Comparison of ENCODE assay signal across 8 cellular contexts in genomic region chr18:9102391-9103216, GRCh38. TPM values are rescaled to one million over a fixed set of nuclear protein-coding genes. Genes with fewer than 3 reads are reported as not detected.
DNase-seq lines count a peak whose midpoint lies in the region; ATAC-seq and TF ChIP-seq lines count a peak whose summit lies in the region.

Gene NDUFV2 (plus strand): TSS chr18:9102699. CDS start chr18:9102744, 45 bp downstream.

- peak within 1 kb of the TSS; percentile 53 to 70 (median 62) for H3K4me3 ChIP-seq in upper lobe of left lung

- ATAC-seq in GM18499 (IDR thresholded peaks at IDR 0.05; ENCODE audit: insufficient read depth, unreplicated experiment): peak; percentile 71
- ATAC-seq in HG02938 (IDR thresholded peaks at IDR 0.05; ENCODE audit: unreplicated experiment): peak; percentile 87
- ATAC-seq in left cardiac atrium: peak; percentile 98 to 99
- peak; percentile 100 for ATAC-seq in upper lobe of left lung (ENCODE audit: low FRiP score in 2 of 2)

- no peaks in the 10 kb centered on the region for H3K9me3 Mint-ChIP-seq in T-helper 1 cell treated with Interleukin-12 subunit alpha and Interleukin-12 subunit beta and Interleukin-4 antibody, amounts not matched to agents 30 μg/mL and 1 μg/mL, for 36 hours

- peak within 1 kb of the TSS; percentile 93 for H3K4me3 Mint-ChIP-seq in T-helper 1 cell treated with Interleukin-12 subunit alpha and Interleukin-12 subunit beta and Interleukin-4 antibody, amounts not matched to agents 30 μg/mL and 1 μg/mL, for 36 hours

- H3K4me1 Mint-ChIP-seq in T-helper 1 cell treated with Interleukin-12 subunit alpha and Interleukin-12 subunit beta and Interleukin-4 antibody, amounts not matched to agents 30 μg/mL and 1 μg/mL, for 36 hours (ENCODE audit: low read depth): peaks cover 62% of the 10 kb centered on the region

- DNase-seq in NCI-H1694 treated with DMSO at 0.1 percent for 48 hours (lab: John Stamatoyannopoulos, UW) (peak; percentile 82), amniotic stem cell (lab: John Stamatoyannopoulos, UW) (peak; percentile 92), left cardiac atrium (peak; percentile 98), posterior vena cava (ENCODE audit: low spot score) (peak; percentile 99), upper lobe of left lung (peak; percentile 98 to 99)

- 0 to 4% methylated on average over 9 to 30 of the region's 66 CpGs for WGBS in upper lobe of left lung, 2 donors

- no peaks in the 10 kb centered on the region for H3K9me3 ChIP-seq in upper lobe of left lung

- peaks cover 0 to 3% (median 0%) of the 10 kb centered on the region in 4 donors for H3K36me3 ChIP-seq in upper lobe of left lung

- TF ChIP-seq EP300 in upper lobe of left lung (IDR thresholded peaks at IDR 0.05): peak in 1 of 4 donors; percentile 64

- peak within 1 kb of the TSS; percentile 94 for H3K27ac Mint-ChIP-seq in T-helper 1 cell treated with Interleukin-12 subunit alpha and Interleukin-12 subunit beta and Interleukin-4 antibody, amounts not matched to agents 30 μg/mL and 1 μg/mL, for 36 hours

- TF ChIP-seq POLR2A in upper lobe of left lung (IDR thresholded peaks at IDR 0.05): peak in 3 of 4 donors; percentile 90 to 97 (median 92)

- peak in 2 of 6 experiments; percentile 5 to 14 for TF ChIP-seq CTCF in upper lobe of left lung (IDR thresholded peaks at IDR 0.05)

- peaks cover 40 to 46% (median 42%) of the 10 kb centered on the region in 4 donors for H3K4me1 ChIP-seq in upper lobe of left lung

- intact Hi-C loops in left cardiac atrium (cut with DNase I): loop anchor here (5.0 kb wide), 1 partner anchor 35 kb away; the partner anchor contains the start of gene ANKRD12 (in 2 of the 2)
- intact Hi-C loops in posterior vena cava (cut with DNase I): loop anchor here (2.0 to 5.0 kb wide), 2 partner anchors 34 to 35 kb away; partner anchors contain the start of gene ANKRD12 (in 2 of the 2)

- peak within 1 kb of the TSS; percentile 94 to 98 (median 96) for H3K27ac ChIP-seq in upper lobe of left lung

- no peaks in the 10 kb centered on the region for H3K27me3 Mint-ChIP-seq in T-helper 1 cell treated with Interleukin-12 subunit alpha and Interleukin-12 subunit beta and Interleukin-4 antibody, amounts not matched to agents 30 μg/mL and 1 μg/mL, for 36 hours (ENCODE audit: low read depth)

- H3K27me3 ChIP-seq in upper lobe of left lung: no peaks in the 10 kb centered on the region

- H3K36me3 Mint-ChIP-seq in T-helper 1 cell treated with Interleukin-12 subunit alpha and Interleukin-12 subunit beta and Interleukin-4 antibody, amounts not matched to agents 30 μg/mL and 1 μg/mL, for 36 hours (ENCODE audit: low read depth): peaks cover 43% of the 10 kb centered on the region

RNA-seq across cellular contexts. Expression of gene NDUFV2, which starts in this region (rescaled TPM):
- total RNA-seq in left cardiac atrium (100 to 1,000 TPM; 285 to 318 TPM), posterior vena cava (100 to 1,000 TPM; 117 to 151 TPM), upper lobe of left lung (100 to 1,000 TPM in 4 of 6 donors, 10 to 100 TPM in 2; 45.3 to 154 (median 113) TPM)

Comparison
In these comparisons a context has a peak if more than half of its experiments do, and no peak if none do; other contexts are left out.
1. Peak in every context shown above with its lines: DNase-seq, ATAC-seq, H3K4me3 ChIP-seq and H3K27ac ChIP-seq.